ENCODE assay signal across 8 cellular contexts in genomic region chr15:63288778-63289378, GRCh38. TPM values are rescaled to one million over a fixed set of nuclear protein-coding genes. Genes with fewer than 3 reads are reported as not detected.
A peak's percentile ranks its signal among the peaks of the same experiment; 100 is the strongest.
DNase-seq lines count a peak whose midpoint lies in the region; ATAC-seq and FAIRE-seq lines count a peak whose summit lies in the region.

No MANE protein-coding gene starts in this region.

- H2AFZ ChIP-seq in mesenchymal stem cell (ENCODE audit: low read depth, low read length): no peak overlapping the region

- no peak for FAIRE-seq in HTR-8/SVneo (lab: Jason Lieb, UNC)

- H3K27me3 ChIP-seq in mesenchymal stem cell (ENCODE audit: control insufficient read depth in 1 of 2, insufficient read depth in 1 of 2, low read length in 2 of 2): no peaks in the 10 kb centered on the region

- WGBS in mesenchymal stem cell: 12% methylated on average over 3 of the region's 4 CpGs

- no peak overlapping the region for H3K4me2 ChIP-seq in mesenchymal stem cell (ENCODE audit: low read length, poor library complexity, severe bottlenecking)

- H3K36me3 ChIP-seq in mesenchymal stem cell (ENCODE audit: control insufficient read depth in 1 of 2, insufficient read depth in 2 of 2, low read depth in 1 of 2, low read length in 2 of 2): peaks cover 4 to 59% of the 10 kb centered on the region in 2 experiments

- H2BK120ac ChIP-seq in mesenchymal stem cell (ENCODE audit: low read depth, low read length): no peak overlapping the region

- H2AK5ac ChIP-seq in mesenchymal stem cell (ENCODE audit: low read length, severe bottlenecking): no peak overlapping the region

- peaks cover 3% of the 10 kb centered on the region for H3K79me1 ChIP-seq in mesenchymal stem cell (replicated peaks; ENCODE audit: low read length, poor library complexity, severe bottlenecking)

- no peak overlapping the region for H2BK15ac ChIP-seq in mesenchymal stem cell (ENCODE audit: low read depth, poor library complexity, severe bottlenecking)

- H2BK5ac ChIP-seq in mesenchymal stem cell (ENCODE audit: low read depth, low read length, poor library complexity, severe bottlenecking): no peak overlapping the region

- H3K4ac ChIP-seq in mesenchymal stem cell (ENCODE audit: low read depth in 1 of 2, low read length in 2 of 2): no peak overlapping the region

- peak overlapping the region; percentile 18 for H3K9ac ChIP-seq in mesenchymal stem cell (ENCODE audit: low read length)

- no peaks in the 10 kb centered on the region for H3K9me3 ChIP-seq in mesenchymal stem cell (ENCODE audit: control insufficient read depth, low read length)

- H3K4me3 ChIP-seq in mesenchymal stem cell (ENCODE audit: insufficient read depth in 1 of 2, low read depth in 1 of 2, low read length in 2 of 2): no peak overlapping the region

- peak; percentile 72 for DNase-seq in DMS 273 (lab: John Stamatoyannopoulos, UW; ENCODE audit: unreplicated experiment)
- DNase-seq in HTR-8/SVneo (ENCODE audit: insufficient read length, low spot score): peak; percentile 43
- peak; percentile 79 for DNase-seq in OCI-M1 (lab: John Stamatoyannopoulos, UW)
- peak; percentile 74 for DNase-seq in dedifferentiated amniotic fluid mesenchymal stem cell (ENCODE audit: extremely low spot score)
- peak; percentile 69 for DNase-seq in mesenchymal stem cell

- H3K14ac ChIP-seq in mesenchymal stem cell (ENCODE audit: low read length in 2 of 2): no peak overlapping the region

- no peak for ATAC-seq in GM18511 (IDR thresholded peaks at IDR 0.05; ENCODE audit: unreplicated experiment)
- ATAC-seq in GM19397 (IDR thresholded peaks at IDR 0.05; ENCODE audit: unreplicated experiment): no peak
- ATAC-seq in HG03280 (IDR thresholded peaks at IDR 0.05; ENCODE audit: unreplicated experiment): no peak

- H3K27ac ChIP-seq in mesenchymal stem cell (ENCODE audit: low read length, poor library complexity, severe bottlenecking): no peak overlapping the region

- no peak overlapping the region for H4K8ac ChIP-seq in mesenchymal stem cell (ENCODE audit: low read length)

- no peak overlapping the region for H3K18ac ChIP-seq in mesenchymal stem cell (ENCODE audit: low read depth in 1 of 2, low read length in 2 of 2)

- H3K23ac ChIP-seq in mesenchymal stem cell (ENCODE audit: low read length in 2 of 2): no peak overlapping the region

- no peaks in the 10 kb centered on the region for H3K4me1 ChIP-seq in mesenchymal stem cell (ENCODE audit: control insufficient read depth, insufficient read depth, low read depth, low read length)

- no peak overlapping the region for H2BK12ac ChIP-seq in mesenchymal stem cell (ENCODE audit: low read length in 2 of 2)

- H4K91ac ChIP-seq in mesenchymal stem cell (ENCODE audit: low read length): no peak overlapping the region

RNA-seq across cellular contexts. Expression of gene APH1B, which starts 11.5 kb away (rescaled TPM):
- polyA plus RNA-seq in mesenchymal stem cell (2013, experiment 1 of 2): 18.6 TPM
- polyA plus RNA-seq in mesenchymal stem cell (2013, experiment 2 of 2): 17.5 TPM
